1 cellular context compared by ENCODE assay signal in genomic region chr3:127809211-127809610, GRCh38.
TF ChIP-seq lines count a peak whose summit lies in the region.

No MANE protein-coding gene starts in this region.

TF ChIP-seq in GM12878, 131 proteins besides CTCF, POLR2A, EP300 and RAD21 (continued from another document):
- TF ChIP-seq BMI1 (IDR thresholded peaks at IDR 0.05; ENCODE audit: borderline replicate concordance) (no peak), POLR2AphosphoS2 (IDR thresholded peaks at IDR 0.05; ENCODE audit: low read depth, low read length) (no peak), NKRF (conservative IDR thresholded peaks at IDR 0.05) (no peak), CBX5 (IDR thresholded peaks at IDR 0.05; ENCODE audit: low read depth) (no peak), GABPA (IDR thresholded peaks at IDR 0.05; ENCODE audit: low read depth) (no peak), E4F1 (IDR thresholded peaks at IDR 0.05; ENCODE audit: borderline replicate concordance, partially characterized antibody) (no peak), MTA3 (IDR thresholded peaks at IDR 0.05; ENCODE audit: borderline replicate concordance, low read length) (no peak), ZNF24 (IDR thresholded peaks at IDR 0.05) (no peak), PKNOX1 (IDR thresholded peaks at IDR 0.05) (no peak), KDM1A (IDR thresholded peaks at IDR 0.05; ENCODE audit: borderline replicate concordance) (no peak), MYB (IDR thresholded peaks at IDR 0.05; ENCODE audit: borderline replicate concordance, low read depth, low read length) (no peak)
